ENCODE assay signal across 1 cellular context in genomic region chr16:10937068-10937859, GRCh38.
A peak's percentile ranks its signal among the peaks of the same experiment; 100 is the strongest.
TF ChIP-seq lines count a peak whose summit lies in the region.

No MANE protein-coding gene starts in this region.

TF ChIP-seq in HepG2, 621 proteins besides CTCF, POLR2A, EP300 and RAD21:
- TF ChIP-seq RXRB (CRISPR knock-in tag; IDR thresholded peaks at IDR 0.05; ENCODE audit: borderline replicate concordance) (no peak), ZNF737 (CRISPR knock-in tag; IDR thresholded peaks at IDR 0.05; ENCODE audit: borderline replicate concordance) (peak; percentile 85; the same call in 1 of the 2 replicates), HCFC1 (IDR thresholded peaks at IDR 0.05; ENCODE audit: low read depth, low read length) (no peak), AKAP8 (CRISPR knock-in tag; IDR thresholded peaks at IDR 0.05) (0 out of 2 replicates have a peak, but pooled peaks have one; percentile 61), SMC3 (IDR thresholded peaks at IDR 0.05; ENCODE audit: low read length) (peak; percentile 8; the same call in 1 of the 2 replicates), NKX3-1 (CRISPR knock-in tag; IDR thresholded peaks at IDR 0.05) (no peak), SCMH1 (CRISPR knock-in tag; IDR thresholded peaks at IDR 0.05; ENCODE audit: borderline replicate concordance) (no peak), HDAC2 (CRISPR knock-in tag; IDR thresholded peaks at IDR 0.05) (no peak), PTBP1 (IDR thresholded peaks at IDR 0.05; ENCODE audit: low read depth, low read length, poor library complexity, severe bottlenecking) (no peak), ZNF891 (CRISPR knock-in tag; IDR thresholded peaks at IDR 0.05) (peak; percentile 10; the same call in 1 of the 2 replicates), IRF9 (CRISPR knock-in tag; IDR thresholded peaks at IDR 0.05; ENCODE audit: borderline replicate concordance) (peak; percentile 63; the same call in 1 of the 2 replicates), ZMYM4 (CRISPR knock-in tag; IDR thresholded peaks at IDR 0.05) (no peak), CBX5 (CRISPR knock-in tag; IDR thresholded peaks at IDR 0.05; ENCODE audit: borderline replicate concordance) (no peak), RARA (CRISPR knock-in tag; IDR thresholded peaks at IDR 0.05) (no peak), ZNF558 (CRISPR knock-in tag; IDR thresholded peaks at IDR 0.05; ENCODE audit: borderline replicate concordance) (no peak; the same call in 1 of the 2 replicates), EED (CRISPR knock-in tag; IDR thresholded peaks at IDR 0.05) (0 out of 2 replicates have a peak, but pooled peaks have one; percentile 56), ZNF687 (CRISPR knock-in tag; IDR thresholded peaks at IDR 0.05) (peak; percentile 17; the same call in 1 of the 2 replicates), ZNF772 (CRISPR knock-in tag; IDR thresholded peaks at IDR 0.05) (peak; percentile 26; the same call in 1 of the 2 replicates), SRF (IDR thresholded peaks at IDR 0.05; ENCODE audit: low read depth, low read length) (no peak), EEA1 (CRISPR knock-in tag; IDR thresholded peaks at IDR 0.05; ENCODE audit: borderline replicate concordance) (peak; percentile 46; the same call in 1 of the 2 replicates), ZBTB38 (CRISPR knock-in tag; IDR thresholded peaks at IDR 0.05) (peak; percentile 51; the same call in 1 of the 2 replicates), ATF7 (IDR thresholded peaks at IDR 0.05) (no peak), ATF7 (CRISPR knock-in tag; IDR thresholded peaks at IDR 0.05) (no peak), AGO2 (optimal IDR thresholded peaks at IDR 0.05; ENCODE audit: low read depth, low read length) (no peak), BORCS8-MEF2B (CRISPR knock-in tag; IDR thresholded peaks at IDR 0.05) (no peak), ZNF224 (CRISPR knock-in tag; IDR thresholded peaks at IDR 0.05) (no peak), ZSCAN30 (CRISPR knock-in tag; IDR thresholded peaks at IDR 0.05) (no peak), HNRNPH1 (optimal IDR thresholded peaks at IDR 0.05; ENCODE audit: low read depth, low read length) (peak; percentile 21), TRIM24 (CRISPR knock-in tag; IDR thresholded peaks at IDR 0.05) (no peak), PPARG (CRISPR knock-in tag; conservative IDR thresholded peaks at IDR 0.05) (no peak), XRCC5 (optimal IDR thresholded peaks at IDR 0.05; ENCODE audit: low read length) (peak; percentile 24), PBX2 (CRISPR knock-in tag; IDR thresholded peaks at IDR 0.05) (no peak), SP1 (IDR thresholded peaks at IDR 0.05) (no peak), SP1 (CRISPR knock-in tag; IDR thresholded peaks at IDR 0.05) (no peak), HOMEZ (CRISPR knock-in tag; IDR thresholded peaks at IDR 0.05; ENCODE audit: low read depth) (no peak)
